Comparison of ENCODE assay signal across 9 cellular contexts in genomic region chr11:133966924-133967598, GRCh38. TPM values are rescaled to one million over a fixed set of nuclear protein-coding genes. Genes with fewer than 3 reads are reported as not detected.
DNase-seq lines count a peak whose midpoint lies in the region; ATAC-seq, FAIRE-seq and TF ChIP-seq lines count a peak whose summit lies in the region.
"Had no signal": no experiment of that assay in that cellular context is flagged by ENCODE, and none has a peak within 500 bp of the region (broad histone marks: within the 10 kb centered on the region; RNA-seq: fewer than 3 reads in every experiment).

No MANE protein-coding gene starts in this region.

- 35 to 44% (median 36%) methylated on average over 41 to 43 of the region's 43 CpGs for WGBS in small intestine, 3 donors

- TF ChIP-seq POLR2A in uterus (IDR thresholded peaks at IDR 0.05) = no peak

- H3K4me3 ChIP-seq in colonic mucosa (no peak overlapping the region), uterus (no peak overlapping the region), small intestine (ENCODE audit: low read depth in 1 of 2, low read length in 2 of 2) (no peak overlapping the region)

- H3K9ac ChIP-seq in colonic mucosa (ENCODE audit: low read depth in 2 of 2, low read length in 2 of 2) = no peak overlapping the region

- FAIRE-seq in small intestine (lab: Jason Lieb, UNC) = no peak

- no peak for ATAC-seq in GM21447 (IDR thresholded peaks at IDR 0.05; ENCODE audit: unreplicated experiment)

- DNase-seq in activated CD4-positive, alpha-beta T cell treated with anti-CD3 and anti-CD28 coated beads for 48 hours = peak; percentile 80
- DNase-seq in colonic mucosa = peak; percentile 29
- DNase-seq in posterior cingulate gyrus = peak; percentile 52 to 96 (median 73)
- DNase-seq in uterus = peak; percentile 33 to 49
- no peak for DNase-seq in small intestine
- DNase-seq in NCI-H345 treated with DMSO at 0.1 percent for 48 hours (lab: John Stamatoyannopoulos, UW; ENCODE audit: unreplicated experiment) = no peak

- H3K27me3 ChIP-seq in colonic mucosa = no peaks in the 10 kb centered on the region
- H3K27me3 ChIP-seq in uterus = no peaks in the 10 kb centered on the region
- peaks cover 0 to 5% of the 10 kb centered on the region in 2 donors for H3K27me3 ChIP-seq in small intestine (ENCODE audit: control insufficient read depth in 2 of 2, insufficient read depth in 2 of 2, low read length in 2 of 2)

- H3K27ac ChIP-seq in colonic mucosa (no peak overlapping the region), uterus (no peak overlapping the region), small intestine (ENCODE audit: low read depth in 1 of 2, low read length in 1 of 2) (no peak overlapping the region)
- H3K27ac ChIP-seq: HL-60 had no signal

- H3K4me1 ChIP-seq in colonic mucosa = no peaks in the 10 kb centered on the region
- H3K4me1 ChIP-seq in uterus = peaks cover 0 to 5% of the 10 kb centered on the region in 2 donors
- no peaks in the 10 kb centered on the region for H3K4me1 ChIP-seq in small intestine (ENCODE audit: control insufficient read depth in 2 of 2, insufficient read depth in 1 of 2, low read depth in 1 of 2, low read length in 1 of 2)

- intact Hi-C loops in colonic mucosa (cut with DNase I) (no loop called here), posterior cingulate gyrus (cut with DNase I) (loop anchor here (5.0 kb wide), 1 partner anchor 65 kb away; no protein-coding TSS in a partner anchor), uterus (cut with DNase I; ENCODE audit: low total_unique reads) (no loop called here)

- TF ChIP-seq CTCF in GM12872 (IDR thresholded peaks at IDR 0.05; ENCODE audit: insufficient read depth, low read depth, low read length) (peak; percentile 7; the same call in 1 of the 3 replicates), colonic mucosa (IDR thresholded peaks at IDR 0.05) (no peak), uterus (IDR thresholded peaks at IDR 0.05) (peak; percentile 25 to 47 (median 34))

- no peaks in the 10 kb centered on the region for H3K9me3 ChIP-seq in colonic mucosa
- no peaks in the 10 kb centered on the region for H3K9me3 ChIP-seq in uterus
- no peaks in the 10 kb centered on the region for H3K9me3 ChIP-seq in small intestine (ENCODE audit: control insufficient read depth, low read depth)

- H3K36me3 ChIP-seq in colonic mucosa = no peaks in the 10 kb centered on the region
- no peaks in the 10 kb centered on the region for H3K36me3 ChIP-seq in uterus
- H3K36me3 ChIP-seq in small intestine (ENCODE audit: control insufficient read depth in 2 of 2, insufficient read depth in 2 of 2, low read length in 2 of 2) = no peaks in the 10 kb centered on the region

RNA-seq across cellular contexts. Expression of gene IGSF9B, which starts 10.3 kb away (rescaled TPM):
- total RNA-seq in colonic mucosa (1 to 10 TPM; 5.0 to 6.0 TPM), uterus (100 to 1,000 TPM in 1 of 4 donors, 10 to 100 TPM in 2, 1 to 10 TPM in 1; 6.5 to 106 (median 29.1) TPM)
- polyA plus RNA-seq in small intestine = 1 to 10 TPM in 2 of 3 donors, not detected in 1; 1.4 to 2.1 TPM

Comparison
In these comparisons a context has a peak if more than half of its experiments do, and no peak if none do; other contexts are left out.
1. DNase-seq: peak in activated CD4-positive, alpha-beta T cell treated with anti-CD3 and anti-CD28 coated beads for 48 hours (single experiment), colonic mucosa (single experiment), posterior cingulate gyrus (10 of 10) and uterus (2 of 2); none in small intestine (single experiment) and NCI-H345 treated with DMSO at 0.1 percent for 48 hours (single experiment).